8 cellular contexts compared by ENCODE assay signal in genomic region chr2:86193901-86194567, GRCh38. TPM values are rescaled to one million over a fixed set of nuclear protein-coding genes. Genes with fewer than 3 reads are reported as not detected.
A peak's percentile ranks its signal among the peaks of the same experiment; 100 is the strongest.
DNase-seq lines count a peak whose midpoint lies in the region; ATAC-seq, FAIRE-seq and TF ChIP-seq lines count a peak whose summit lies in the region.

No MANE protein-coding gene starts in this region.

- H3K27ac ChIP-seq in kidney (ENCODE audit: low read depth in 2 of 2, low read length in 2 of 2) (peak overlapping the region; percentile 99), tibial nerve (peak overlapping the region in 3 of 4 donors; percentile 98 to 100 (median 100))

- peak overlapping the region; percentile 70 to 73 for H3K4me3 ChIP-seq in kidney (ENCODE audit: low read length in 2 of 2)
- peak overlapping the region; percentile 87 to 99 (median 99) for H3K4me3 ChIP-seq in tibial nerve

- H3K4me1 ChIP-seq in kidney (ENCODE audit: control insufficient read depth in 1 of 2, insufficient read depth in 1 of 2, low read depth in 1 of 2, low read length in 2 of 2) (peaks cover 10 to 14% of the 10 kb centered on the region in 2 donors), tibial nerve (peaks cover 0 to 58% (median 16%) of the 10 kb centered on the region in 4 donors)

- TF ChIP-seq EP300 in tibial nerve (IDR thresholded peaks at IDR 0.05), result no peak

- no peaks in the 10 kb centered on the region for H3K27me3 Mint-ChIP-seq in activated naive CD4-positive, alpha-beta T cell treated with anti-CD3 and anti-CD28 coated beads, Interleukin-2, amount 50 U/mL, for 24 hours
- no peaks in the 10 kb centered on the region for H3K27me3 Mint-ChIP-seq in activated T-helper 17 cell treated with anti-CD3 and anti-CD28 coated beads, Interleukin-2, amount 50 U/mL, for 72 hours

- no peak for DNase-seq in activated naive CD4-positive, alpha-beta T cell (lab: John Stamatoyannopoulos, UW)
- DNase-seq in kidney (no peak), tibial nerve (ENCODE audit: low spot score in 2 of 2) (no peak), left colon (no peak), HCEC 1CT (no peak), RCC 7860 (ENCODE audit: low spot score) (no peak)

- TF ChIP-seq CTCF in kidney (IDR thresholded peaks at IDR 0.05; ENCODE audit: borderline replicate concordance, extremely low read depth, insufficient read depth) (no peak), tibial nerve (IDR thresholded peaks at IDR 0.05) (no peak)

- peak overlapping the region; percentile 98 for H3K27ac Mint-ChIP-seq in activated naive CD4-positive, alpha-beta T cell treated with anti-CD3 and anti-CD28 coated beads, Interleukin-2, amount 50 U/mL, for 24 hours
- H3K27ac Mint-ChIP-seq in activated T-helper 17 cell treated with anti-CD3 and anti-CD28 coated beads, Interleukin-2, amount 50 U/mL, for 72 hours, result peak overlapping the region; percentile 94

- WGBS in tibial nerve, 2 donors, result 65 to 66% methylated on average over 7 of the region's 7 CpGs

- no peaks in the 10 kb centered on the region for H3K27me3 ChIP-seq in tibial nerve

- H3K36me3 Mint-ChIP-seq in activated naive CD4-positive, alpha-beta T cell treated with anti-CD3 and anti-CD28 coated beads, Interleukin-2, amount 50 U/mL, for 24 hours, result peaks cover 8% of the 10 kb centered on the region
- H3K36me3 Mint-ChIP-seq in activated T-helper 17 cell treated with anti-CD3 and anti-CD28 coated beads, Interleukin-2, amount 50 U/mL, for 72 hours (ENCODE audit: low read depth), result peaks cover 63% of the 10 kb centered on the region

- H3K9me3 ChIP-seq in kidney (ENCODE audit: control insufficient read depth in 1 of 2, low read length in 2 of 2) (no peaks in the 10 kb centered on the region), tibial nerve (no peaks in the 10 kb centered on the region)

- H3K9me3 Mint-ChIP-seq in activated naive CD4-positive, alpha-beta T cell treated with anti-CD3 and anti-CD28 coated beads, Interleukin-2, amount 50 U/mL, for 24 hours, result no peaks in the 10 kb centered on the region
- no peaks in the 10 kb centered on the region for H3K9me3 Mint-ChIP-seq in activated T-helper 17 cell treated with anti-CD3 and anti-CD28 coated beads, Interleukin-2, amount 50 U/mL, for 72 hours

- no peak for FAIRE-seq in kidney (lab: Jason Lieb, UNC)
- FAIRE-seq in RCC 7860 (lab: Jason Lieb, UNC), result no peak

- H3K4me1 Mint-ChIP-seq in activated naive CD4-positive, alpha-beta T cell treated with anti-CD3 and anti-CD28 coated beads, Interleukin-2, amount 50 U/mL, for 24 hours, result peaks cover 61% of the 10 kb centered on the region
- peaks cover 37% of the 10 kb centered on the region for H3K4me1 Mint-ChIP-seq in activated T-helper 17 cell treated with anti-CD3 and anti-CD28 coated beads, Interleukin-2, amount 50 U/mL, for 72 hours

- intact Hi-C loops in kidney (cut with DNase I) (no loop called here), left colon (cut with DNase I, micrococcal nuclease) (no loop called here)

- no peaks in the 10 kb centered on the region for H3K36me3 ChIP-seq in kidney (ENCODE audit: control insufficient read depth in 1 of 2, insufficient read depth in 2 of 2, low read length in 2 of 2)
- H3K36me3 ChIP-seq in tibial nerve, result peaks cover 0 to 8% (median 0%) of the 10 kb centered on the region in 3 donors

- H3K4me3 Mint-ChIP-seq in activated naive CD4-positive, alpha-beta T cell treated with anti-CD3 and anti-CD28 coated beads, Interleukin-2, amount 50 U/mL, for 24 hours, result peak overlapping the region; percentile 95
- H3K4me3 Mint-ChIP-seq in activated T-helper 17 cell treated with anti-CD3 and anti-CD28 coated beads, Interleukin-2, amount 50 U/mL, for 72 hours, result peak overlapping the region; percentile 98

- ATAC-seq in activated T-helper 17 cell treated with anti-CD3 and anti-CD28 coated beads, Interleukin-2, amount 50 U/mL, for 72 hours (replicated peaks), result no peak
- ATAC-seq in left colon, result no peak

- H3K9ac ChIP-seq in kidney (ENCODE audit: low read length in 2 of 2), result peak overlapping the region; percentile 63 to 82

- no peak for TF ChIP-seq POLR2A in tibial nerve (IDR thresholded peaks at IDR 0.05)

RNA-seq across cellular contexts. Expression of gene IMMT, which starts 1.2 kb away (rescaled TPM):
- 100 to 1,000 TPM; 138 to 163 TPM for total RNA-seq in activated T-helper 17 cell treated with anti-CD3 and anti-CD28 coated beads, Interleukin-2, amount 50 U/mL, for 72 hours
- total RNA-seq in kidney (74.0 TPM), tibial nerve (10 to 100 TPM; 42.6 to 54.3 (median 46.6) TPM), left colon (100 to 1,000 TPM; 107 to 137 TPM)
- polyA plus RNA-seq in kidney (ENCODE audit: insufficient read depth, low read depth, low replicate concordance), result 113 TPM

RNA-seq across cellular contexts. Expression of gene MRPL35, which starts 5.2 kb away (rescaled TPM):
- 10 to 100 TPM; 39.4 to 59.5 TPM for total RNA-seq in activated T-helper 17 cell treated with anti-CD3 and anti-CD28 coated beads, Interleukin-2, amount 50 U/mL, for 72 hours
- total RNA-seq in kidney, result 35.0 TPM
- polyA plus RNA-seq in kidney (ENCODE audit: insufficient read depth, low read depth, low replicate concordance), result 93.1 TPM
- total RNA-seq in tibial nerve, result 10 to 100 TPM in 3 of 4 donors, 1 to 10 TPM in 1; 8.6 to 18.4 (median 13.7) TPM
- 10 to 100 TPM; 62.7 to 81.9 TPM for total RNA-seq in left colon
